Comparison of ENCODE assay signal across 39 cellular contexts in the genomic region with DNA sequence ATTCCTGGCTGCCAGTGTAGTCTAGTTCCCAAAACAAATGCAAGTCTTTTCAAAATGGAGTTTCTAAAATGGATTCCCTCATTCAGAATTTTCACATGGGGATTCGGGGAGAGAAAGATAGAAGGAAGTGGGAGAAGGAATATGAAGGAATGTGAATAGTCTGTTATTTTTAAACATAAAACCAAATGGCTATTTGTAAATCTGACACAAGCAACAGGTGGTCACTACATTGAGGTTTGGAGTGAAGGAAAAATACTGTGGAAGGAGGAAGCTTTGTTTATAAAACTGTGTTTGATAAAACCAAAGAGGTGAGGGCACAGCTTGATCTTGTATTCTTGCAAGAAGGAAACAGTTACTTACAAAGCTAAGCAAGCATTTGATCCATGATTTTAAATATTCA.
"Had no signal": no experiment of that assay in that cellular context is flagged by ENCODE, and none has a peak within 500 bp of the region (broad histone marks: within the 10 kb centered on the region; RNA-seq: fewer than 3 reads in every experiment).

No MANE protein-coding gene starts in this region.

- H3K27ac ChIP-seq: adrenal gland, body of pancreas, breast epithelium, cardiac muscle cell, coronary artery, dorsolateral prefrontal cortex, heart left ventricle, WERI-Rb-1 had no signal

- H3K9me3 ChIP-seq: adrenal gland, body of pancreas, breast epithelium, heart left ventricle had no signal

- H3K4me1 ChIP-seq: adrenal gland, body of pancreas, breast epithelium, heart left ventricle had no signal

- ATAC-seq: activated CD4-positive, CD25-positive, alpha-beta regulatory T cell treated with anti-CD3 and anti-CD28 coated beads, Interleukin-2, amount 50 U/mL, for 24 hours; activated CD8-positive, alpha-beta memory T cell treated with anti-CD3 and anti-CD28 coated beads, Interleukin-2, amount 10 ng/mL, durations not matched to agents 7 days and 5 days; activated CD8-positive, alpha-beta T cell treated with anti-CD3 and anti-CD28 coated beads, Interleukin-2, amount 10 ng/mL, durations not matched to agents 7 days and 5 days; activated naive CD8-positive, alpha-beta T cell treated with anti-CD3 and anti-CD28 coated beads, Interleukin-2, amount 50 U/mL, for 24 hours; body of pancreas; esophagus mucosa; heart left ventricle; T-helper 17 cell had no signal

- DNase-seq: activated B cell treated with CpG ODN at 0.5 μM for 24 hours; activated CD4-positive, alpha-beta T cell treated with anti-CD3 and anti-CD28 coated beads for 48 hours; activated CD4-positive, alpha-beta T cell treated with anti-CD3 and anti-CD28 coated beads, Interleukin-2, amount 50 U/mL, for 1 hour; activated CD4-positive, alpha-beta T cell treated with anti-CD3 and anti-CD28 coated beads, Interleukin-2, amount 50 U/mL, for 48 hours; activated CD8-positive, alpha-beta memory T cell treated with anti-CD3 and anti-CD28 coated beads, Interleukin-2, amount 10 ng/mL, durations not matched to agents 7 days and 5 days; activated CD8-positive, alpha-beta memory T cell treated with anti-CD3 and anti-CD28 coated beads, Interleukin-2, amount 50 U/mL, for 4 hours; activated CD8-positive, alpha-beta T cell treated with anti-CD3 and anti-CD28 coated beads, Interleukin-2, amount 10 ng/mL, durations not matched to agents 7 days and 5 days; activated effector memory CD4-positive, alpha-beta T cell treated with anti-CD3 and anti-CD28 coated beads, Interleukin-2, amount 50 U/mL, for 16 hours; activated naive CD4-positive, alpha-beta T cell treated with anti-CD3 and anti-CD28 coated beads for 36 hours; activated naive CD8-positive, alpha-beta T cell treated with anti-CD3 and anti-CD28 coated beads for 36 hours; activated naive CD8-positive, alpha-beta T cell treated with anti-CD3 and anti-CD28 coated beads, Interleukin-2, amount 50 U/mL, for 24 hours; activated T-cell treated with anti-CD3 and anti-CD28 coated beads, Interleukin-2, amount 50 U/mL, for 1 hour; activated T-cell treated with anti-CD3 and anti-CD28 coated beads, Interleukin-2, amount 50 U/mL, for 48 hours; adrenal gland; amygdala; aorta; body of pancreas; central memory CD4-positive, alpha-beta T cell; cerebellar nuclear complex; dorsolateral prefrontal cortex; effector memory CD4-positive, alpha-beta T cell; endodermal cell; foreskin fibroblast; glutamatergic neuron; heart left ventricle; T-helper 1 cell; T-helper 17 cell; T1000; WERI-Rb-1 had no signal

- H3K4me3 ChIP-seq: adrenal gland, body of pancreas, breast epithelium, cardiac muscle cell, coronary artery, dorsolateral prefrontal cortex, heart left ventricle had no signal

- H3K36me3 ChIP-seq: adrenal gland, breast epithelium, cardiac muscle cell, WERI-Rb-1 had no signal

- H3K4me1 Mint-ChIP-seq: activated B cell treated with CpG ODN at 0.5 μM for 24 hours; activated CD8-positive, alpha-beta memory T cell treated with anti-CD3 and anti-CD28 coated beads, Interleukin-2, amount 10 ng/mL, durations not matched to agents 7 days and 5 days; activated naive CD4-positive, alpha-beta T cell treated with anti-CD3 and anti-CD28 coated beads, Interleukin-2, amount 50 U/mL, for 24 hours; activated naive CD8-positive, alpha-beta T cell treated with anti-CD3 and anti-CD28 coated beads for 36 hours; activated naive CD8-positive, alpha-beta T cell treated with anti-CD3 and anti-CD28 coated beads, Interleukin-2, amount 50 U/mL, for 24 hours; endodermal cell; T-helper 17 cell had no signal

- H3K36me3 Mint-ChIP-seq: activated CD8-positive, alpha-beta memory T cell treated with anti-CD3 and anti-CD28 coated beads, Interleukin-2, amount 10 ng/mL, durations not matched to agents 7 days and 5 days; activated naive CD4-positive, alpha-beta T cell treated with anti-CD3 and anti-CD28 coated beads, Interleukin-2, amount 50 U/mL, for 24 hours; activated naive CD8-positive, alpha-beta T cell treated with anti-CD3 and anti-CD28 coated beads for 36 hours had no signal

- H3K27me3 Mint-ChIP-seq: activated B cell treated with CpG ODN at 0.5 μM for 24 hours; activated naive CD8-positive, alpha-beta T cell treated with anti-CD3 and anti-CD28 coated beads, Interleukin-2, amount 50 U/mL, for 24 hours; dendritic cell treated with granulocyte-macrophage colony-stimulating factor and Interleukin-4, amounts not matched to agents 40 ng/mL and 50 ng/mL, for 4 days had no signal

- H3K4me3 Mint-ChIP-seq: activated B cell treated with CpG ODN at 0.5 μM for 24 hours; activated CD8-positive, alpha-beta memory T cell treated with anti-CD3 and anti-CD28 coated beads, Interleukin-2, amount 10 ng/mL, durations not matched to agents 7 days and 5 days; activated CD8-positive, alpha-beta T cell treated with anti-CD3 and anti-CD28 coated beads, Interleukin-2, amount 10 ng/mL, durations not matched to agents 7 days and 5 days; activated naive CD4-positive, alpha-beta T cell treated with anti-CD3 and anti-CD28 coated beads for 36 hours; activated naive CD4-positive, alpha-beta T cell treated with anti-CD3 and anti-CD28 coated beads, Interleukin-2, amount 50 U/mL, for 24 hours; activated naive CD8-positive, alpha-beta T cell treated with anti-CD3 and anti-CD28 coated beads for 36 hours; activated naive CD8-positive, alpha-beta T cell treated with anti-CD3 and anti-CD28 coated beads, Interleukin-2, amount 50 U/mL, for 24 hours; activated T-helper 1 cell treated with anti-CD3 and anti-CD28 coated beads, Interleukin-12 subunit alpha, Interleukin-12 subunit beta, Interleukin-2, Interleukin-4 antibody, amounts not matched to agents 30 ng/mL and 10 ng/mL and 1 ng/mL, durations not matched to agents 14 hours and 24 hours and 36 hours; dendritic cell treated with granulocyte-macrophage colony-stimulating factor and Interleukin-4, amounts not matched to agents 40 ng/mL and 50 ng/mL, for 4 days; endodermal cell; T-helper 17 cell; T-helper 2 cell treated with Interferon-gamma antibody and Interleukin-4, amounts not matched to agents 5 μg/mL and 100 μg/mL, for 36 hours had no signal

- H3K27ac Mint-ChIP-seq: activated B cell treated with CpG ODN at 0.5 μM for 24 hours; activated CD8-positive, alpha-beta memory T cell treated with anti-CD3 and anti-CD28 coated beads, Interleukin-2, amount 10 ng/mL, durations not matched to agents 7 days and 5 days; activated CD8-positive, alpha-beta T cell treated with anti-CD3 and anti-CD28 coated beads, Interleukin-2, amount 10 ng/mL, durations not matched to agents 7 days and 5 days; activated naive CD4-positive, alpha-beta T cell treated with anti-CD3 and anti-CD28 coated beads for 36 hours; activated naive CD4-positive, alpha-beta T cell treated with anti-CD3 and anti-CD28 coated beads, Interleukin-2, amount 50 U/mL, for 24 hours; activated naive CD8-positive, alpha-beta T cell treated with anti-CD3 and anti-CD28 coated beads for 36 hours; activated naive CD8-positive, alpha-beta T cell treated with anti-CD3 and anti-CD28 coated beads, Interleukin-2, amount 50 U/mL, for 24 hours; activated T-helper 1 cell treated with anti-CD3 and anti-CD28 coated beads, Interleukin-12 subunit alpha, Interleukin-12 subunit beta, Interleukin-2, Interleukin-4 antibody, amounts not matched to agents 30 ng/mL and 10 ng/mL and 1 ng/mL, durations not matched to agents 14 hours and 24 hours and 36 hours; activated T-helper 2 cell treated with anti-CD3 and anti-CD28 coated beads, Interferon-gamma antibody, Interleukin-2, Interleukin-4, amounts not matched to agents 10 μg/mL and 5 μg/mL and 100 μg/mL, durations not matched to agents 14 hours and 24 hours and 36 hours; dendritic cell treated with granulocyte-macrophage colony-stimulating factor and Interleukin-4, amounts not matched to agents 40 ng/mL and 50 ng/mL, for 4 days; endodermal cell; T-helper 17 cell; T-helper 2 cell treated with Interferon-gamma antibody and Interleukin-4, amounts not matched to agents 5 μg/mL and 100 μg/mL, for 36 hours had no signal

- H3K9me3 Mint-ChIP-seq: activated B cell treated with CpG ODN at 0.5 μM for 24 hours; activated naive CD4-positive, alpha-beta T cell treated with anti-CD3 and anti-CD28 coated beads for 36 hours; activated naive CD4-positive, alpha-beta T cell treated with anti-CD3 and anti-CD28 coated beads, Interleukin-2, amount 50 U/mL, for 24 hours; activated naive CD8-positive, alpha-beta T cell treated with anti-CD3 and anti-CD28 coated beads for 36 hours; activated naive CD8-positive, alpha-beta T cell treated with anti-CD3 and anti-CD28 coated beads, Interleukin-2, amount 50 U/mL, for 24 hours; activated T-helper 1 cell treated with anti-CD3 and anti-CD28 coated beads, Interleukin-12 subunit alpha, Interleukin-12 subunit beta, Interleukin-2, Interleukin-4 antibody, amounts not matched to agents 30 ng/mL and 10 ng/mL and 1 ng/mL, durations not matched to agents 14 hours and 24 hours and 36 hours; activated T-helper 2 cell treated with anti-CD3 and anti-CD28 coated beads, Interferon-gamma antibody, Interleukin-2, Interleukin-4, amounts not matched to agents 10 μg/mL and 5 μg/mL and 100 μg/mL, durations not matched to agents 14 hours and 24 hours and 36 hours; dendritic cell treated with granulocyte-macrophage colony-stimulating factor and Interleukin-4, amounts not matched to agents 40 ng/mL and 50 ng/mL, for 4 days; endodermal cell; T-helper 2 cell treated with Interferon-gamma antibody and Interleukin-4, amounts not matched to agents 5 μg/mL and 100 μg/mL, for 36 hours had no signal
